ENCODE assay signal across 1 cellular context in the genomic region with DNA sequence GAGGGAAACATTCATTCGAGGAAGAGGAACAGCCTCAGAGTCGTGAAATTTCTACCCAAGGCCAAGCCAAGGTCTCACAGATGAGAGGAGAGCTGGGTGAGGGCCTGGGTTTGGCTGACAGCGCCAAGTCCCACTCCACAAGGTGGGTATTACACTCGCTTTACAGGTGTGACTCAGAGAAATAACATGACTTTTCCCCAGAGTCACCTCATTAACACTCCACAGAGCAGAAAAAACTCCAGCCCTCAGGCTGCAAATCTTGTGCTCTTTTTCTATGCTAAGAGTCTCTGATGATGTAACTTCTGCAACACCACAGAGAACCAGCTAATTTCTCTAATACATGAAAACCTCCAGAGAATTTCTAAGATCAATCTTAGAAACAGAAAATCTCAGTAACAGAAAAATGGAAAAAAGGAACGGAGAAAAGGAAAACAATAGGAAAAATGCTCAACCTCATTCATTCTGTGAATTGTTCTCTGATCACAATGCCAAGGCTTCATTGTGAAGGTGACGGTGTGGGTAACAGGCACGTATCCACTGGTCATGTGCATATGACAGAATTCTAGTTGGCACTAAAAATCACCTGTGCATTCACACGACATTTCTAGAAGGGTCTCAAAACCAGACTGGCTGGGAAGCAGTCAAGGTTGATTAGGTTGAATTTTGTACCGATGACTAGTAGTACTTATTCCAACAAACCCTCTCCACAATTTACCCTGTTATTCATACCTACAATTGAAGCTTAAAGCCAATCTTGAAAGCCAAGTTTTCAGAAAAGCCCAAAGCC.
TF ChIP-seq lines count a peak whose summit lies in the region.

No MANE protein-coding gene starts in this region.

TF ChIP-seq in A549, 52 proteins besides CTCF, POLR2A, EP300 and RAD21 (continued from another document):
- TF ChIP-seq FOSL2 (IDR thresholded peaks at IDR 0.05) (no peak), FOSL2 (CRISPR knock-in tag; IDR thresholded peaks at IDR 0.05) (no peak), NFE2L2 (conservative IDR thresholded peaks at IDR 0.05; ENCODE audit: low read length) (no peak), FOXS1 (CRISPR knock-in tag; IDR thresholded peaks at IDR 0.05) (no peak), EHF (CRISPR knock-in tag; IDR thresholded peaks at IDR 0.05) (no peak), EHMT2 (IDR thresholded peaks at IDR 0.05; ENCODE audit: low read depth) (no peak), BHLHE40 (IDR thresholded peaks at IDR 0.05; ENCODE audit: low read depth, low read length) (no peak), MYC (IDR thresholded peaks at IDR 0.05; ENCODE audit: borderline replicate concordance, low read length) (no peak), SREBF2 (IDR thresholded peaks at IDR 0.05) (no peak), RARB (CRISPR knock-in tag; IDR thresholded peaks at IDR 0.05) (no peak), RFX5 (IDR thresholded peaks at IDR 0.05) (no peak)
- TF ChIP-seq, protein P1, sequence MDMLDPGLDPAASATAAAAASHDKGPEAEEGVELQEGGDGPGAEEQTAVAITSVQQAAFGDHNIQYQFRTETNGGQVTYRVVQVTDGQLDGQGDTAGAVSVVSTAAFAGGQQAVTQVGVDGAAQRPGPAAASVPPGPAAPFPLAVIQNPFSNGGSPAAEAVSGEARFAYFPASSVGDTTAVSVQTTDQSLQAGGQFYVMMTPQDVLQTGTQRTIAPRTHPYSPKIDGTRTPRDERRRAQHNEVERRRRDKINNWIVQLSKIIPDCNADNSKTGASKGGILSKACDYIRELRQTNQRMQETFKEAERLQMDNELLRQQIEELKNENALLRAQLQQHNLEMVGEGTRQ (IDR thresholded peaks at IDR 0.05) = no peak
- TF ChIP-seq, protein P2, sequence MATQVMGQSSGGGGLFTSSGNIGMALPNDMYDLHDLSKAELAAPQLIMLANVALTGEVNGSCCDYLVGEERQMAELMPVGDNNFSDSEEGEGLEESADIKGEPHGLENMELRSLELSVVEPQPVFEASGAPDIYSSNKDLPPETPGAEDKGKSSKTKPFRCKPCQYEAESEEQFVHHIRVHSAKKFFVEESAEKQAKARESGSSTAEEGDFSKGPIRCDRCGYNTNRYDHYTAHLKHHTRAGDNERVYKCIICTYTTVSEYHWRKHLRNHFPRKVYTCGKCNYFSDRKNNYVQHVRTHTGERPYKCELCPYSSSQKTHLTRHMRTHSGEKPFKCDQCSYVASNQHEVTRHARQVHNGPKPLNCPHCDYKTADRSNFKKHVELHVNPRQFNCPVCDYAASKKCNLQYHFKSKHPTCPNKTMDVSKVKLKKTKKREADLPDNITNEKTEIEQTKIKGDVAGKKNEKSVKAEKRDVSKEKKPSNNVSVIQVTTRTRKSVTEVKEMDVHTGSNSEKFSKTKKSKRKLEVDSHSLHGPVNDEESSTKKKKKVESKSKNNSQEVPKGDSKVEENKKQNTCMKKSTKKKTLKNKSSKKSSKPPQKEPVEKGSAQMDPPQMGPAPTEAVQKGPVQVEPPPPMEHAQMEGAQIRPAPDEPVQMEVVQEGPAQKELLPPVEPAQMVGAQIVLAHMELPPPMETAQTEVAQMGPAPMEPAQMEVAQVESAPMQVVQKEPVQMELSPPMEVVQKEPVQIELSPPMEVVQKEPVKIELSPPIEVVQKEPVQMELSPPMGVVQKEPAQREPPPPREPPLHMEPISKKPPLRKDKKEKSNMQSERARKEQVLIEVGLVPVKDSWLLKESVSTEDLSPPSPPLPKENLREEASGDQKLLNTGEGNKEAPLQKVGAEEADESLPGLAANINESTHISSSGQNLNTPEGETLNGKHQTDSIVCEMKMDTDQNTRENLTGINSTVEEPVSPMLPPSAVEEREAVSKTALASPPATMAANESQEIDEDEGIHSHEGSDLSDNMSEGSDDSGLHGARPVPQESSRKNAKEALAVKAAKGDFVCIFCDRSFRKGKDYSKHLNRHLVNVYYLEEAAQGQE (IDR thresholded peaks at IDR 0.05) = no peak
- TF ChIP-seq, protein P3, sequence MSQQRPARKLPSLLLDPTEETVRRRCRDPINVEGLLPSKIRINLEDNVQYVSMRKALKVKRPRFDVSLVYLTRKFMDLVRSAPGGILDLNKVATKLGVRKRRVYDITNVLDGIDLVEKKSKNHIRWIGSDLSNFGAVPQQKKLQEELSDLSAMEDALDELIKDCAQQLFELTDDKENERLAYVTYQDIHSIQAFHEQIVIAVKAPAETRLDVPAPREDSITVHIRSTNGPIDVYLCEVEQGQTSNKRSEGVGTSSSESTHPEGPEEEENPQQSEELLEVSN (IDR thresholded peaks at IDR 0.05; ENCODE audit: borderline replicate concordance, low read depth) = no peak
- TF ChIP-seq, protein P4, sequence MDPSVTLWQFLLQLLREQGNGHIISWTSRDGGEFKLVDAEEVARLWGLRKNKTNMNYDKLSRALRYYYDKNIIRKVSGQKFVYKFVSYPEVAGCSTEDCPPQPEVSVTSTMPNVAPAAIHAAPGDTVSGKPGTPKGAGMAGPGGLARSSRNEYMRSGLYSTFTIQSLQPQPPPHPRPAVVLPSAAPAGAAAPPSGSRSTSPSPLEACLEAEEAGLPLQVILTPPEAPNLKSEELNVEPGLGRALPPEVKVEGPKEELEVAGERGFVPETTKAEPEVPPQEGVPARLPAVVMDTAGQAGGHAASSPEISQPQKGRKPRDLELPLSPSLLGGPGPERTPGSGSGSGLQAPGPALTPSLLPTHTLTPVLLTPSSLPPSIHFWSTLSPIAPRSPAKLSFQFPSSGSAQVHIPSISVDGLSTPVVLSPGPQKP (IDR thresholded peaks at IDR 0.05; ENCODE audit: low read depth, low read length) = no peak
